Comparison of ENCODE assay signal across 8 cellular contexts in the genomic region with DNA sequence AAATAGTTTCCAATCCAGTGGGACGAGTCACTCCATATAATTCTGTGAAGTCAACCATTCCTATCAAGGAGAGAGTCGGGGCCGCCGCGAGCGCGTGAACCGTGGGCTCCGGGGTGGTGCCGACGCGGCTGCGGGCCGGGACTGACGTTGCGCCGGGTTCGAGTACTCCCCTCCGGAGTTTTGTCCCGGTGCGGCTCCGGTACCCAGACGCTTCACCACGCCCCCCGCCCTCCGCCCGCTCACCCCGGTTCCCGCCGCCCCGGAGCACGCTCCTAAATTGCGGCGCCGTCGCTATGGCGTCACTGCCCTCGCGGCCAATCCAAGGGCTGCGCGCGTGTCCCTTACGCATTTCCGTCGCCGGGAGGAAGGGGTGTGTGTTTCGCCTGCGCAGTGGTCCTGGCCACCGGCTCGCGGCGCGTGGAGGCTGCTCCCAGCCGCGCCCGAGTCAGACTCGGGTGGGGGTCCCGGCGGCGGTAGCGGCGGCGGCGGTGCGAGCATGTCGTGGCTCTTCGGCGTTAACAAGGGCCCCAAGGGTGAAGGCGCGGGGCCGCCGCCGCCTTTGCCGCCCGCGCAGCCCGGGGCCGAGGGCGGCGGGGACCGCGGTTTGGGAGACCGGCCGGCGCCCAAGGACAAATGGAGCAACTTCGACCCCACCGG. TPM values are rescaled to one million over a fixed set of nuclear protein-coding genes. Genes with fewer than 3 reads are reported as not detected.
DNase-seq lines count a peak whose midpoint lies in the region; ATAC-seq and TF ChIP-seq lines count a peak whose summit lies in the region.

A gene with protein sequence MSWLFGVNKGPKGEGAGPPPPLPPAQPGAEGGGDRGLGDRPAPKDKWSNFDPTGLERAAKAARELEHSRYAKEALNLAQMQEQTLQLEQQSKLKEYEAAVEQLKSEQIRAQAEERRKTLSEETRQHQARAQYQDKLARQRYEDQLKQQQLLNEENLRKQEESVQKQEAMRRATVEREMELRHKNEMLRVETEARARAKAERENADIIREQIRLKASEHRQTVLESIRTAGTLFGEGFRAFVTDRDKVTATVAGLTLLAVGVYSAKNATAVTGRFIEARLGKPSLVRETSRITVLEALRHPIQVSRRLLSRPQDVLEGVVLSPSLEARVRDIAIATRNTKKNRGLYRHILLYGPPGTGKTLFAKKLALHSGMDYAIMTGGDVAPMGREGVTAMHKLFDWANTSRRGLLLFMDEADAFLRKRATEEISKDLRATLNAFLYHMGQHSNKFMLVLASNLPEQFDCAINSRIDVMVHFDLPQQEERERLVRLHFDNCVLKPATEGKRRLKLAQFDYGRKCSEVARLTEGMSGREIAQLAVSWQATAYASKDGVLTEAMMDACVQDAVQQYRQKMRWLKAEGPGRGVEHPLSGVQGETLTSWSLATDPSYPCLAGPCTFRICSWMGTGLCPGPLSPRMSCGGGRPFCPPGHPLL (plus strand): TSS at position 377 of the 657 bp plus-strand sequence. CDS start 120 bp downstream, at position 497.

- H3K27me3 Mint-ChIP-seq in CD8-positive, alpha-beta T cell (ENCODE audit: low read depth): no peaks in the 10 kb centered on the region

- peak within 1 kb of the TSS; percentile 94 for H3K27ac Mint-ChIP-seq in CD8-positive, alpha-beta T cell

- peak within 1 kb of the TSS; percentile 86 for H3K4me3 ChIP-seq in CD8-positive, alpha-beta T cell (ENCODE audit: low read depth, low read length)
- H3K4me3 ChIP-seq in ectodermal cell (ENCODE audit: insufficient read depth, low read depth, low read length) (peak within 1 kb of the TSS; percentile 57), lower lobe of right lung (peak within 1 kb of the TSS; percentile 86)

- peak within 1 kb of the TSS; percentile 89 for H3K27ac ChIP-seq in CD8-positive, alpha-beta T cell (ENCODE audit: low read depth, low read length)
- H3K27ac ChIP-seq in ectodermal cell (ENCODE audit: insufficient read depth, low read depth, low read length, poor library complexity, severe bottlenecking): no peak within 1 kb of the TSS
- peak within 1 kb of the TSS; percentile 85 for H3K27ac ChIP-seq in lower lobe of right lung

- CTCF ChIA-PET in CD8-positive, alpha-beta T cell (lab: Charles Lee): no interaction called here

- ATAC-seq in CD8-positive, alpha-beta T cell: peak; percentile 93
- peak; percentile 88 for ATAC-seq in GM19463 (IDR thresholded peaks at IDR 0.05; ENCODE audit: unreplicated experiment)
- peak; percentile 97 to 98 for ATAC-seq in lower lobe of right lung

- POLR2A ChIA-PET in CD8-positive, alpha-beta T cell (lab: Charles Lee): no interaction called here

- H3K36me3 ChIP-seq in CD8-positive, alpha-beta T cell (ENCODE audit: insufficient read depth, low read length): no peaks in the 10 kb centered on the region
- no peaks in the 10 kb centered on the region for H3K36me3 ChIP-seq in ectodermal cell (ENCODE audit: control insufficient read depth, insufficient read depth, low read length)
- H3K36me3 ChIP-seq in lower lobe of right lung: no peaks in the 10 kb centered on the region

- peaks cover 24% of the 10 kb centered on the region for H3K4me1 Mint-ChIP-seq in CD8-positive, alpha-beta T cell (ENCODE audit: low read depth)

- peaks cover 24% of the 10 kb centered on the region for H3K4me1 ChIP-seq in CD8-positive, alpha-beta T cell (ENCODE audit: insufficient read depth, low read length)
- H3K4me1 ChIP-seq in ectodermal cell (ENCODE audit: control insufficient read depth, insufficient read depth, low read length) (peaks cover 6% of the 10 kb centered on the region), lower lobe of right lung (peaks cover 21% of the 10 kb centered on the region)

- peak; percentile 75 to 91 (median 90) for DNase-seq in CD8-positive, alpha-beta T cell
- peak; percentile 77 for DNase-seq in HPDE6-E6E7 (ENCODE audit: extremely low spot score)
- DNase-seq in NK-92 (lab: John Stamatoyannopoulos, UW; ENCODE audit: unreplicated experiment): peak; percentile 49
- peak; percentile 78 to 84 for DNase-seq in activated CD8-positive, alpha-beta memory T cell treated with anti-CD3 and anti-CD28 coated beads for 1 hour (ENCODE audit: extremely low read depth in 1 of 2, low read depth in 1 of 2)
- peak; percentile 96 for DNase-seq in lower lobe of right lung
- DNase-seq in stimulated activated CD4-positive, alpha-beta T cell treated with anti-CD3 and anti-CD28 coated beads, TNF-alpha, amount 100 ng/mL, for 1 hour (ENCODE audit: low read depth in 3 of 3, low spot score in 1 of 3): peak; percentile 64 to 88 (median 81)

- WGBS in ectodermal cell, 2 experiments: 0% methylated on average over 87 of the region's 87 CpGs

- H3K27me3 ChIP-seq in CD8-positive, alpha-beta T cell (ENCODE audit: insufficient read depth, low read length): no peaks in the 10 kb centered on the region
- H3K27me3 ChIP-seq in ectodermal cell (ENCODE audit: control insufficient read depth, insufficient read depth, low read length, poor library complexity, severe bottlenecking) (no peaks in the 10 kb centered on the region), lower lobe of right lung (ENCODE audit: low read depth) (no peaks in the 10 kb centered on the region)

- H3K36me3 Mint-ChIP-seq in CD8-positive, alpha-beta T cell: peaks cover 2% of the 10 kb centered on the region

- TF ChIP-seq CTCF in CD8-positive, alpha-beta T cell (IDR thresholded peaks at IDR 0.05): no peak
- no peak for TF ChIP-seq CTCF in lower lobe of right lung (IDR thresholded peaks at IDR 0.05)

- no peaks in the 10 kb centered on the region for H3K9me3 Mint-ChIP-seq in CD8-positive, alpha-beta T cell

- intact Hi-C loops in CD8-positive, alpha-beta T cell (cut with DNase I, micrococcal nuclease): loop anchor here (1.0 to 2.0 kb wide), 8 partner anchors 40 to 157 kb away; partner anchors contain the start of genes CCNL2 (in 2 of the 2), ATAD3A (in 1 of the 2), AURKAIP1 (in 1 of the 2) and MRPL20 (in 1 of the 2)
- intact Hi-C loops in lower lobe of right lung (cut with DNase I): no loop called here

- peak within 1 kb of the TSS; percentile 92 for H3K4me3 Mint-ChIP-seq in CD8-positive, alpha-beta T cell

- no peaks in the 10 kb centered on the region for H3K9me3 ChIP-seq in CD8-positive, alpha-beta T cell (ENCODE audit: low read length)
- H3K9me3 ChIP-seq in ectodermal cell (ENCODE audit: control insufficient read depth, low read length): no peaks in the 10 kb centered on the region
- H3K9me3 ChIP-seq in lower lobe of right lung: no peaks in the 10 kb centered on the region

RNA-seq across cellular contexts. Expression of the gene that starts here (rescaled TPM):
- total RNA-seq in CD8-positive, alpha-beta T cell: 10 to 100 TPM; 55.4 to 69.6 TPM
- polyA plus RNA-seq in ectodermal cell (2013, experiment 1 of 4): 31.9 TPM
- 40.0 TPM for polyA plus RNA-seq in ectodermal cell (2013, experiment 2 of 4)
- polyA plus RNA-seq in ectodermal cell (2013, experiment 3 of 4): 24.4 TPM
- 25.9 TPM for polyA plus RNA-seq in ectodermal cell (2013, experiment 4 of 4)
- total RNA-seq in lower lobe of right lung: 19.0 TPM
